Comparison of ENCODE assay signal across 16 cellular contexts in genomic region chr1:59204001-59204400, GRCh38.
A peak's percentile ranks its signal among the peaks of the same experiment; 100 is the strongest.
DNase-seq lines count a peak whose midpoint lies in the region; ATAC-seq and TF ChIP-seq lines count a peak whose summit lies in the region.
"Had no signal": no experiment of that assay in that cellular context is flagged by ENCODE, and none has a peak within 500 bp of the region (broad histone marks: within the 10 kb centered on the region; RNA-seq: fewer than 3 reads in every experiment).

No MANE protein-coding gene starts in this region.

- H3K4me3 Mint-ChIP-seq in Calu3 (ENCODE audit: low read depth, unreplicated experiment): no peak overlapping the region
- H3K4me3 Mint-ChIP-seq: neural progenitor cell had no signal

- TF ChIP-seq CTCF in Calu3 (IDR thresholded peaks at IDR 0.05; ENCODE audit: unreplicated experiment) (no peak), cardiac muscle cell (IDR thresholded peaks at IDR 0.05; ENCODE audit: low read depth, low read length) (peak; percentile 8)

- H3K27ac Mint-ChIP-seq in Calu3 (ENCODE audit: unreplicated experiment): no peak overlapping the region
- H3K27ac Mint-ChIP-seq: neural progenitor cell had no signal

- no peak for ATAC-seq in GM21737 (IDR thresholded peaks at IDR 0.05; ENCODE audit: unreplicated experiment)
- ATAC-seq: activated CD4-positive, CD25-positive, alpha-beta regulatory T cell treated with anti-CD3 and anti-CD28 coated beads, Interleukin-2, amount 50 U/mL, for 24 hours had no signal

- no peaks in the 10 kb centered on the region for H3K27me3 Mint-ChIP-seq in Calu3 (ENCODE audit: unreplicated experiment)

- H3K36me3 Mint-ChIP-seq in Calu3 (ENCODE audit: insufficient read depth, unreplicated experiment): no peaks in the 10 kb centered on the region
- H3K36me3 Mint-ChIP-seq: neural progenitor cell had no signal

- no peak overlapping the region for H3K27ac ChIP-seq in cardiac muscle cell
- H3K27ac ChIP-seq: neural progenitor cell, SJCRH30 had no signal

- CTCF ChIA-PET in Calu3 (lab: Charles Lee): interaction anchor here (0.6 kb wide), 1 partner anchor 18 kb away, joined by 3 read pairs; no protein-coding TSS in a partner anchor

- H3K4me1 ChIP-seq in adipocyte (ENCODE audit: control insufficient read depth, insufficient read depth, low read length) (peaks cover 18% of the 10 kb centered on the region), cardiac muscle cell (ENCODE audit: low read depth) (peaks cover 9% of the 10 kb centered on the region)
- H3K4me1 ChIP-seq: SJCRH30 had no signal

- H3K4me1 Mint-ChIP-seq in Calu3 (ENCODE audit: low read depth, unreplicated experiment): no peaks in the 10 kb centered on the region
- H3K4me1 Mint-ChIP-seq: neural progenitor cell had no signal

- peaks cover 4% of the 10 kb centered on the region for H3K9me3 Mint-ChIP-seq in Calu3 (ENCODE audit: low read depth, unreplicated experiment)

- H3K27me3 ChIP-seq in adipocyte (replicated peaks; ENCODE audit: control insufficient read depth, insufficient read depth, low read length) (no peaks in the 10 kb centered on the region), cardiac muscle cell (no peaks in the 10 kb centered on the region)
- H3K27me3 ChIP-seq: neural progenitor cell, SJCRH30 had no signal

- H3K9ac ChIP-seq in adipocyte (ENCODE audit: low read length): peak overlapping the region; percentile 13
- H3K9ac ChIP-seq: neural progenitor cell had no signal

- peaks cover 6% of the 10 kb centered on the region for H3K9me3 ChIP-seq in adipocyte (ENCODE audit: control insufficient read depth, low read length)
- H3K9me3 ChIP-seq in cardiac muscle cell (ENCODE audit: low read depth): no peaks in the 10 kb centered on the region

- BruUV-seq in Calu3 (replicated peaks; lab: Mats Ljungman, UMichigan): no TSS peak

- H3K4me3 ChIP-seq in adipocyte (ENCODE audit: low read length): no peak overlapping the region
- no peak overlapping the region for H3K4me3 ChIP-seq in cardiac muscle cell
- H3K4me3 ChIP-seq: neural progenitor cell, SJCRH30 had no signal

- intact Hi-C loops in Calu3 (cut with micrococcal nuclease; ENCODE audit: unreplicated experiment): no loop called here

- H3K36me3 ChIP-seq in adipocyte (ENCODE audit: control insufficient read depth, insufficient read depth, low read length, severe bottlenecking) (no peaks in the 10 kb centered on the region), cardiac muscle cell (no peaks in the 10 kb centered on the region)
- H3K36me3 ChIP-seq: neural progenitor cell, SJCRH30 had no signal

- DNase-seq in Calu3: peak; percentile 15
- DNase-seq in adipocyte (ENCODE audit: low read depth): peak; percentile 69
- DNase-seq in cardiac muscle cell (ENCODE audit: low read depth in 1 of 2, low spot score in 1 of 2): peak in 1 of 2 donors; percentile 81
- DNase-seq in pons (ENCODE audit: low spot score): peak; percentile 68
- no peak for DNase-seq in stimulated activated naive CD4-positive, alpha-beta T cell treated with Interleukin-2 at 50 U/mL for 16 hours (lab: John Stamatoyannopoulos, UW)
- DNase-seq in NCI-H1092 treated with DMSO at 0.1 percent for 48 hours (lab: John Stamatoyannopoulos, UW): no peak
- DNase-seq in HPDE6-E6E7 (ENCODE audit: extremely low spot score): no peak
- DNase-seq: activated T-cell treated with anti-CD3 and anti-CD28 coated beads, Interleukin-2, amount 50 U/mL, for 48 hours; NCI-H1048; NCI-H524 treated with DMSO at 0.1 percent for 48 hours; SJCRH30; stimulated activated CD4-positive, alpha-beta T cell treated with anti-CD3 and anti-CD28 coated beads, Interleukin-15, amount 100 ng/mL, for 24 hours; stimulated activated CD8-positive, alpha-beta memory T cell treated with anti-CD3 and anti-CD28 coated beads, Interleukin-4, amount 100 ng/mL, for 48 hours had no signal

Comparison
In these comparisons a context has a peak if more than half of its experiments do, and no peak if none do; other contexts are left out.
1. DNase-seq: peak in Calu3 (single experiment), adipocyte (single experiment) and pons (single experiment); none in stimulated activated naive CD4-positive, alpha-beta T cell treated with Interleukin-2 at 50 U/mL for 16 hours (single experiment), NCI-H1092 treated with DMSO at 0.1 percent for 48 hours (single experiment) and HPDE6-E6E7 (single experiment).